In genomic region chr13:97466782-97467181, GRCh38 we compare ENCODE assay signal across 28 cellular contexts.
"Had no signal": no experiment of that assay in that cellular context is flagged by ENCODE, and none has a peak within 500 bp of the region (broad histone marks: within the 10 kb centered on the region; RNA-seq: fewer than 3 reads in every experiment).

No MANE protein-coding gene starts in this region.

- H3K4me1 Mint-ChIP-seq: naive B cell; stimulated activated effector memory CD8-positive, alpha-beta T cell treated with anti-CD3 and anti-CD28 coated beads, Interleukin-12 subunit alpha, Interleukin-12 subunit beta, amount 100 ng/mL, for 72 hours had no signal

- H3K27ac Mint-ChIP-seq: dendritic cell treated with granulocyte-macrophage colony-stimulating factor and Interleukin-4, amounts not matched to agents 40 ng/mL and 50 ng/mL, for 4 days; natural killer cell treated with Interleukin-12 subunit alpha and Interleukin-12 subunit beta and Interleukin-15 and Interleukin-18, amount 100 ng/mL, for 72 hours; stimulated activated effector memory CD8-positive, alpha-beta T cell treated with anti-CD3 and anti-CD28 coated beads, Interleukin-12 subunit alpha, Interleukin-12 subunit beta, amount 100 ng/mL, for 72 hours; type B pancreatic cell had no signal

- H3K4me1 ChIP-seq: colonic mucosa, foreskin keratinocyte, gastroesophageal sphincter, lower lobe of right lung, prostate gland, right atrium auricular region, testis, tibial artery had no signal

- H3K4me3 Mint-ChIP-seq: dendritic cell treated with granulocyte-macrophage colony-stimulating factor and Interleukin-4, amounts not matched to agents 40 ng/mL and 50 ng/mL, for 4 days; endodermal cell; naive B cell; natural killer cell treated with Interleukin-12 subunit alpha and Interleukin-12 subunit beta and Interleukin-15 and Interleukin-18, amount 100 ng/mL, for 72 hours; neural crest cell; stimulated activated effector memory CD8-positive, alpha-beta T cell treated with anti-CD3 and anti-CD28 coated beads, Interleukin-12 subunit alpha, Interleukin-12 subunit beta, amount 100 ng/mL, for 72 hours; type B pancreatic cell had no signal

- H3K9me3 Mint-ChIP-seq: dendritic cell treated with granulocyte-macrophage colony-stimulating factor and Interleukin-4, amounts not matched to agents 40 ng/mL and 50 ng/mL, for 4 days; endodermal cell; natural killer cell treated with Interleukin-12 subunit alpha and Interleukin-12 subunit beta and Interleukin-15 and Interleukin-18, amount 100 ng/mL, for 72 hours; neural crest cell; stimulated activated effector memory CD8-positive, alpha-beta T cell treated with anti-CD3 and anti-CD28 coated beads, Interleukin-12 subunit alpha, Interleukin-12 subunit beta, amount 100 ng/mL, for 72 hours had no signal

- H3K27me3 ChIP-seq: colonic mucosa, foreskin keratinocyte, gastroesophageal sphincter, heart left ventricle, hepatocyte, neutrophil, right atrium auricular region, testis, tibial artery had no signal

- H3K27me3 Mint-ChIP-seq: dendritic cell treated with granulocyte-macrophage colony-stimulating factor and Interleukin-4, amounts not matched to agents 40 ng/mL and 50 ng/mL, for 4 days; naive B cell; natural killer cell treated with Interleukin-12 subunit alpha and Interleukin-12 subunit beta and Interleukin-15 and Interleukin-18, amount 100 ng/mL, for 72 hours; type B pancreatic cell had no signal

- H3K4me3 ChIP-seq: colonic mucosa, gastroesophageal sphincter, heart left ventricle, hepatocyte, lower lobe of right lung, prostate gland, right atrium auricular region, testis, tibial artery had no signal

- H2AFZ ChIP-seq: hepatocyte had no signal

- H3K36me3 ChIP-seq: colonic mucosa, neutrophil, prostate gland had no signal

- H3K4me2 ChIP-seq: hepatocyte had no signal

- ATAC-seq: esophagus mucosa; foreskin keratinocyte; gastroesophageal sphincter; heart left ventricle; left cardiac atrium; left ventricle myocardium superior; lower lobe of right lung; natural killer cell treated with Interleukin-12 subunit alpha and Interleukin-12 subunit beta and Interleukin-15 and Interleukin-18, amount 100 ng/mL, for 72 hours; sciatic nerve; stimulated activated effector memory CD8-positive, alpha-beta T cell treated with anti-CD3 and anti-CD28 coated beads, Interleukin-12 subunit alpha, Interleukin-12 subunit beta, amount 100 ng/mL, for 72 hours had no signal

- DNase-seq: colonic mucosa; effector CD8-positive, alpha-beta T cell; endodermal cell; foreskin keratinocyte; heart left ventricle; left cardiac atrium; left ventricle myocardium superior; lower lobe of right lung; naive B cell; stimulated activated CD4-positive, alpha-beta T cell treated with anti-CD3 and anti-CD28 coated beads, Interleukin-2, amount 100 ng/mL, for 24 hours; stimulated activated CD4-positive, alpha-beta T cell treated with anti-CD3 and anti-CD28 coated beads, Interleukin-4, amount 100 ng/mL, for 24 hours; stimulated activated naive CD4-positive, alpha-beta T cell treated with Interleukin-2 at 50 U/mL for 16 hours; substantia nigra; testis; tibial artery had no signal

- H3K36me3 Mint-ChIP-seq: natural killer cell treated with Interleukin-12 subunit alpha and Interleukin-12 subunit beta and Interleukin-15 and Interleukin-18, amount 100 ng/mL, for 72 hours had no signal

- H3K27ac ChIP-seq: colonic mucosa, epithelial cell of prostate, foreskin keratinocyte, gastroesophageal sphincter, heart left ventricle, hepatocyte, lower lobe of right lung, neutrophil, prostate gland, right atrium auricular region, testis, tibial artery had no signal

- H3K9me3 ChIP-seq: colonic mucosa, gastroesophageal sphincter, heart left ventricle, lower lobe of right lung, neutrophil, prostate gland, right atrium auricular region, testis, tibial artery had no signal
